In genomic region chr17:31506517-31506916, GRCh38 we compare ENCODE assay signal across 17 cellular contexts.
"Had no signal": no experiment of that assay in that cellular context is flagged by ENCODE, and none has a peak within 500 bp of the region (broad histone marks: within the 10 kb centered on the region; RNA-seq: fewer than 3 reads in every experiment).

No MANE protein-coding gene starts in this region.

- DNase-seq: activated CD4-positive, CD25-positive, alpha-beta regulatory T cell treated with anti-CD3 and anti-CD28 coated beads, Interleukin-2, amount 50 U/mL, for 72 hours; activated effector memory CD4-positive, alpha-beta T cell treated with Interleukin-2 at 50 U/mL for 16 hours; activated T-cell treated with anti-CD3 and anti-CD28 coated beads, Interleukin-2, amount 50 U/mL, for 1 hour; colonic mucosa; foreskin keratinocyte; head of caudate nucleus; left colon; mammary epithelial cell; sigmoid colon; stimulated activated CD4-positive, alpha-beta T cell treated with anti-CD3 and anti-CD28 coated beads, Interleukin-2, amount 100 ng/mL, for 24 hours; stimulated activated naive CD8-positive, alpha-beta T cell treated with anti-CD3 and anti-CD28 coated beads, Interleukin-15, Interleukin-2, amounts not matched to agents 100 U/mL and 50 U/mL, for 24 hours; upper lobe of right lung had no signal

- H3K36me3 ChIP-seq: ascending aorta, cardiac muscle cell, colonic mucosa, sigmoid colon, suprapubic skin, upper lobe of right lung had no signal

- H3K9me3 Mint-ChIP-seq: neural crest cell had no signal

- H3K4me3 Mint-ChIP-seq: neural crest cell had no signal

- H3K27ac ChIP-seq: ascending aorta, cardiac muscle cell, colonic mucosa, foreskin keratinocyte, sigmoid colon, suprapubic skin, upper lobe of right lung had no signal

- H3K9me3 ChIP-seq: ascending aorta, colonic mucosa, sigmoid colon, suprapubic skin, upper lobe of right lung had no signal

- H3K27me3 ChIP-seq: ascending aorta, cardiac muscle cell, colonic mucosa, foreskin keratinocyte, sigmoid colon, suprapubic skin, upper lobe of right lung had no signal

- H3K4me1 Mint-ChIP-seq: neural crest cell had no signal

- H3K4me3 ChIP-seq: ascending aorta, cardiac muscle cell, colonic mucosa, sigmoid colon, suprapubic skin, upper lobe of right lung had no signal

- ATAC-seq: foreskin keratinocyte; left colon; SK-N-SH treated with all-trans-retinoic acid at 6 μM for 48 hours; stimulated activated naive CD8-positive, alpha-beta T cell treated with anti-CD3 and anti-CD28 coated beads, Interleukin-15, Interleukin-2, amounts not matched to agents 100 U/mL and 50 U/mL, for 24 hours; upper lobe of right lung had no signal

- H3K4me1 ChIP-seq: colonic mucosa, sigmoid colon had no signal
